In the genomic region with DNA sequence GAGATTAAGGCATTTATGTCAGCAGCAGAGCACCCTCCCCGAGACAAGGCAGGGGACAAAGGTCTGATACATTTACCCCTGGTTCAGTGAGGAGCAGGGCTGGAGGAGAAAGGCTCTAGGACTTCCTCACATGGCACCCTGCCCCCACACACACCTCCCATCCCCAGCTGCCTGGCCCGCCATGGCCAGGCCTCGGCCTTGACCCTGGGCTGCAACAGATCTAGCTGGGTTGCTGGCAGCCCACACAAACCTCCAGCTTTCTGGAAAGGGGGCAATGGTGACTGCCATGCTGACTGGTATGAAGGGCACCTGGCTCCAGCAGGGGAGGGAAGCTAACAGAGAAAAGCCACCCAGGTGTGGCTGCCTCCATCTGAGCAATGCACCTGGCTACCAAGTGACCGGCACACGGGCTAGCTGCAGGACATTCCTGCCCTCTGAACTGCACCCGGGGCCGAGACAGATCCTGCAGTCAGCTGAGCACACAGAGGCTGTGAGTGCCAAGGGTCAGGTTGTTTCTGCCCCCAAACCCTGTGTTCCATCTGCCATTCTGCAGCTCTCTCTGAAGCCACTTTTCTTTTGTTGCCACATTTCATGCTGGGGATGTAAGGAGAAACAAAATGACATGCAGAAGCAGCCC, we compare ENCODE assay signal across 24 cellular contexts.
DNase-seq lines count a peak whose midpoint lies in the region; ATAC-seq and TF ChIP-seq lines count a peak whose summit lies in the region.
"Had no signal": no experiment of that assay in that cellular context is flagged by ENCODE, and none has a peak within 500 bp of the region (broad histone marks: within the 10 kb centered on the region; RNA-seq: fewer than 3 reads in every experiment).

No MANE protein-coding gene starts in this region.

- no peaks in the 10 kb centered on the region for H3K27me3 ChIP-seq in heart right ventricle
- no peaks in the 10 kb centered on the region for H3K27me3 ChIP-seq in right atrium auricular region
- H3K27me3 ChIP-seq in subcutaneous abdominal adipose tissue (ENCODE audit: control insufficient read depth in 5 of 5, insufficient read depth in 4 of 5, low read length in 5 of 5): no peaks in the 10 kb centered on the region
- H3K27me3 ChIP-seq in smooth muscle cell (ENCODE audit: low read depth): no peaks in the 10 kb centered on the region

- no peak overlapping the region for H3K9ac ChIP-seq in subcutaneous abdominal adipose tissue (ENCODE audit: low read length in 5 of 5)
- no peak overlapping the region for H3K9ac ChIP-seq in smooth muscle cell (ENCODE audit: low read depth)
- H3K9ac ChIP-seq: KMS-11 had no signal

- H3K4me1 Mint-ChIP-seq in nephron progenitor cell: peaks cover 14% of the 10 kb centered on the region
- H3K4me1 Mint-ChIP-seq: CD8-positive, alpha-beta memory T cell had no signal

- H3F3A ChIP-seq in smooth muscle cell (ENCODE audit: low read depth): no peaks in the 10 kb centered on the region

- WGBS in heart right ventricle, 2 donors: 85 to 91% methylated on average over 7 of the region's 7 CpGs
- WGBS in smooth muscle cell (ENCODE audit: low lambda C conversion rate): 91% methylated on average over 7 of the region's 7 CpGs

- H4K20me1 ChIP-seq in smooth muscle cell (ENCODE audit: low read depth): no peaks in the 10 kb centered on the region

- H3K4me1 ChIP-seq in heart right ventricle: peaks cover 3 to 33% (median 27%) of the 10 kb centered on the region in 9 donors
- H3K4me1 ChIP-seq in right atrium auricular region: peaks cover 0 to 26% of the 10 kb centered on the region in 2 donors
- peaks cover 8 to 17% (median 15%) of the 10 kb centered on the region in 5 donors for H3K4me1 ChIP-seq in subcutaneous abdominal adipose tissue (ENCODE audit: control insufficient read depth in 5 of 5, insufficient read depth in 5 of 5, low read length in 5 of 5)
- H3K4me1 ChIP-seq in smooth muscle cell (ENCODE audit: low read depth): peaks cover 6% of the 10 kb centered on the region

- intact Hi-C loops in heart right ventricle (cut with DNase I): no loop called here

- ATAC-seq in heart right ventricle (no peak), left lobe of liver (peak; percentile 84), HG03108 (IDR thresholded peaks at IDR 0.05; ENCODE audit: unreplicated experiment) (no peak)
- ATAC-seq: PC-3 had no signal

- H3K36me3 ChIP-seq in heart right ventricle (peaks cover 0 to 21% (median 0%) of the 10 kb centered on the region in 9 donors), right atrium auricular region (no peaks in the 10 kb centered on the region), subcutaneous abdominal adipose tissue (ENCODE audit: control insufficient read depth in 5 of 5, insufficient read depth in 5 of 5, low read length in 5 of 5) (peaks cover 0 to 15% (median 6%) of the 10 kb centered on the region in 5 donors), smooth muscle cell (ENCODE audit: low read depth) (no peaks in the 10 kb centered on the region)

- peak overlapping the region in 6 of 10 donors; percentile 32 to 83 (median 70) for H3K27ac ChIP-seq in heart right ventricle
- H3K27ac ChIP-seq in right atrium auricular region: peak overlapping the region in 1 of 2 donors; percentile 85
- peak overlapping the region; percentile 98 for H3K27ac ChIP-seq in subcutaneous abdominal adipose tissue (ENCODE audit: low read depth, low read length)
- no peak overlapping the region for H3K27ac ChIP-seq in smooth muscle cell (ENCODE audit: low read depth)
- H3K27ac ChIP-seq: KMS-11, SK-N-MC had no signal

- no peaks in the 10 kb centered on the region for H3K9me3 Mint-ChIP-seq in nephron progenitor cell

- DNase-seq in heart right ventricle: no peak
- DNase-seq in right atrium auricular region (ENCODE audit: low spot score): no peak
- peak; percentile 54 for DNase-seq in left lobe of liver (ENCODE audit: low spot score)
- DNase-seq in smooth muscle cell (lab: John Stamatoyannopoulos, UW; ENCODE audit: unreplicated experiment): no peak
- DNase-seq in nephron progenitor cell: no peak
- DNase-seq: 8988T; C1 segment of cervical spinal cord; Calu3; CD8-positive, alpha-beta memory T cell; GOT3; HCEC 1CT; IMR-90; NCI-H1092 treated with DMSO at 0.1 percent for 48 hours; NCI-H1436 treated with DMSO at 0.1 percent for 48 hours; NCI-H2029 treated with DMSO at 0.1 percent for 48 hours; NCI-H2171; NCI-H524 treated with DMSO at 0.1 percent for 48 hours; PC-3; RPMI8226; SHP77 treated with DMSO at 0.1 percent for 48 hours had no signal

- TF ChIP-seq CTCF in heart right ventricle (IDR thresholded peaks at IDR 0.05): no peak
- no peak for TF ChIP-seq CTCF in right atrium auricular region (IDR thresholded peaks at IDR 0.05)
- no peak for TF ChIP-seq CTCF in smooth muscle cell (IDR thresholded peaks at IDR 0.05; ENCODE audit: borderline replicate concordance, insufficient read depth, poor library complexity, severe bottlenecking)
- no peak for TF ChIP-seq CTCF in nephron progenitor cell (IDR thresholded peaks at IDR 0.05)

- H2AFZ ChIP-seq in smooth muscle cell (ENCODE audit: low read depth): no peak overlapping the region

- H3K79me2 ChIP-seq in smooth muscle cell (ENCODE audit: low read depth): no peaks in the 10 kb centered on the region

- H3K9me3 ChIP-seq in heart right ventricle (no peaks in the 10 kb centered on the region), right atrium auricular region (no peaks in the 10 kb centered on the region), subcutaneous abdominal adipose tissue (ENCODE audit: control insufficient read depth in 5 of 5, low read length in 5 of 5) (no peaks in the 10 kb centered on the region), smooth muscle cell (replicated peaks; ENCODE audit: low read depth) (no peaks in the 10 kb centered on the region)

- H3K36me3 Mint-ChIP-seq in nephron progenitor cell (ENCODE audit: low read depth): no peaks in the 10 kb centered on the region
- H3K36me3 Mint-ChIP-seq: CD8-positive, alpha-beta memory T cell had no signal

- H3K4me3 Mint-ChIP-seq in nephron progenitor cell: no peak overlapping the region
- H3K4me3 Mint-ChIP-seq: CD8-positive, alpha-beta memory T cell had no signal

- H3K4me3 ChIP-seq in heart right ventricle (no peak overlapping the region), right atrium auricular region (no peak overlapping the region), subcutaneous abdominal adipose tissue (ENCODE audit: low read depth in 1 of 5, low read length in 5 of 5) (no peak overlapping the region), smooth muscle cell (no peak overlapping the region)
- H3K4me3 ChIP-seq: SK-N-MC had no signal

- H3K27me3 Mint-ChIP-seq in nephron progenitor cell (ENCODE audit: low read depth, poor library complexity): peaks cover 15% of the 10 kb centered on the region

- no peak overlapping the region for H3K27ac Mint-ChIP-seq in nephron progenitor cell

- no peak overlapping the region for H3K4me2 ChIP-seq in smooth muscle cell
- H3K4me2 ChIP-seq: KMS-11 had no signal
